1 cellular context compared by ENCODE assay signal in the genomic region with DNA sequence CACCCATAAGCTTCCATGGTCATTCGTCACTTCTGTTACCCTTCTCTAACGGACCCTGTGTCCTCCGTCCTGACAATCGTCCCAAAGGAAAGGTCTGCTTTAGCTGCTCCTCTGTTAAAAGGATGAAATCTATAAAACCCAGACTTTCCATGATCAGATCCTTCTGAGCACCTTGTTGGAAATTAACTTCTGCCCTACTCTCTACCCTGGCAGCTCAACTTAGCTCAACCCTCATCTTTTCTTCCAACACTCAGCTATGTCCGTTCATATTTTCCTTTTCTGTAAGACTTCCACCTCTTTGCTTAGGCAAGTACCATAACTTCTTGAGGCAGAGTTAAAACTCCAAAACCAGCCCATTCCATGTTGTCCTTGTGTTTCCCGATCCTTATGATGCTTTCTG.
TF ChIP-seq lines count a peak whose summit lies in the region.

No MANE protein-coding gene starts in this region.

TF ChIP-seq in H1, 55 proteins besides CTCF, POLR2A, EP300 and RAD21:
- TF ChIP-seq TAF7 (optimal IDR thresholded peaks at IDR 0.05; ENCODE audit: borderline replicate concordance, low read depth, low read length): no peak
- peak; percentile 9; the same call in 1 of the 2 replicates for TF ChIP-seq NRF1 (IDR thresholded peaks at IDR 0.05; ENCODE audit: low read depth, low read length)
- TF ChIP-seq JUN (IDR thresholded peaks at IDR 0.05; ENCODE audit: low read depth, low read length): no peak
- no peak for TF ChIP-seq RNF2 (IDR thresholded peaks at IDR 0.05; ENCODE audit: borderline replicate concordance, low read depth, low read length, missing control alignments, poor library complexity, severe bottlenecking)
- TF ChIP-seq POU5F1 (IDR thresholded peaks at IDR 0.05; ENCODE audit: low read depth, low read length): peak; percentile 13; the same call in 1 of the 2 replicates
